Comparison of ENCODE assay signal across 8 cellular contexts in the genomic region with DNA sequence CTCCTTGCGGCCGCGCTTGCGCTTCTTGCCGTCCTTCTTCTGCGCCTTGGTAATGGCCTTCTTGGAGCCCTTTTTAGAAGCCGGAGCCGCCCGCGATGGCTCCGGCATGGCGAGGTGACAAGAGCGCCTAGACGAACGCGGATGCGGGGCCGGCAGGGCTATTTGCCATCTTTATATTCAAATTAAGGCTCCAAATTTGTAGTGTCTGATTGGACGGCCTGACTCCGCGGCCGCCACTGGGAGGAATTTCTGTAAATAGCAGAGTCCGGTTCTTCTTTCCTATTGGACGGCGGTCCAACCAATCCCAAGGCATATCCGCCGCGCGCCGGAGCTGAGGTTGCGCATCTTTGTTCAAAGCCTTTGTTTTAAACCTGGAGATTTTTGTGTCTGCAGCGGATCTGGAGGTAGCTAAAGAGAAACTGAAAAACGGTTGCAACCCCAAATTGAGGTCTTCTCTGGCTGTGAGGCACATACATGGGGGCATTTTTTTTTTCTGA. TPM values are rescaled to one million over a fixed set of nuclear protein-coding genes. Genes with fewer than 3 reads are reported as not detected.
DNase-seq lines count a peak whose midpoint lies in the region; ATAC-seq and TF ChIP-seq lines count a peak whose summit lies in the region.

No MANE protein-coding gene starts in this region.

- H3K9me3 ChIP-seq in AG04450 (ENCODE audit: control insufficient read depth, insufficient read depth, low read length) (peaks cover 1% of the 10 kb centered on the region; the same call in 1 of the 2 replicates), PC-9 (ENCODE audit: insufficient read depth, low read depth) (no peaks in the 10 kb centered on the region), trophoblast cell (ENCODE audit: insufficient read depth, low read depth, low read length) (peaks cover 5% of the 10 kb centered on the region)

- CTCF ChIA-PET in AG04450 (lab: Charles Lee) (interaction anchor here (0.9 to 1.5 kb wide), 3 partner anchors 9 to 251 kb away, joined by 3 to 4 read pairs (median 3); no protein-coding TSS in a partner anchor), PC-9 (lab: Charles Lee) (interaction anchor here (0.6 kb wide), 1 partner anchor 228 kb away, joined by 5 read pairs; no protein-coding TSS in a partner anchor)

- no peak overlapping the region for H2BK5ac ChIP-seq in trophoblast cell (ENCODE audit: low read depth, low read length, poor library complexity)

- no peak overlapping the region for H3K18ac ChIP-seq in trophoblast cell (ENCODE audit: low read length)

- no peak overlapping the region for H3K4ac ChIP-seq in trophoblast cell (ENCODE audit: low read depth, low read length)

- no peaks in the 10 kb centered on the region for H3F3A ChIP-seq in PC-9 (ENCODE audit: insufficient read depth, low read depth)

- H3K27me3 Mint-ChIP-seq in type B pancreatic cell = peaks cover 71% of the 10 kb centered on the region

- peak overlapping the region; percentile 94 for H3K4me3 Mint-ChIP-seq in type B pancreatic cell

- H4K20me1 ChIP-seq in PC-9 (ENCODE audit: insufficient read depth) = no peaks in the 10 kb centered on the region

- POLR2A ChIA-PET in AG04450 (lab: Yijun Ruan, JAX) (interaction anchor here (0.7 kb wide), 1 partner anchor 22 kb away, joined by 3 read pairs; no protein-coding TSS in a partner anchor), PC-9 (lab: Charles Lee; ENCODE audit: unreplicated experiment) (interaction anchor here (0.6 kb wide), 1 partner anchor 12 kb away, joined by 6 read pairs; no protein-coding TSS in a partner anchor)

- BruUV-seq in PC-9 (replicated peaks; lab: Mats Ljungman, UMichigan) = no TSS peak

- no peaks in the 10 kb centered on the region for H3K79me1 ChIP-seq in trophoblast cell (ENCODE audit: low read length)

- peak; percentile 61 for DNase-seq in AG04450 (ENCODE audit: low read depth, low spot score)
- DNase-seq in PC-9 = peak in 1 of 2 experiments; percentile 55
- peak; percentile 90 for DNase-seq in activated naive CD4-positive, alpha-beta T cell treated with Interleukin-2 at 50 U/mL for 16 hours
- DNase-seq in globus pallidus (ENCODE audit: low spot score) = peak; percentile 78
- DNase-seq in trophoblast cell = peak in 1 of 2 donors; percentile 61
- DNase-seq in type B pancreatic cell (ENCODE audit: extremely low spot score, unreplicated experiment) = peak; percentile 84

- TF ChIP-seq POLR2A in GM19099 (IDR thresholded peaks at IDR 0.05; ENCODE audit: extremely low read depth, insufficient read length, low read depth) = peak; percentile 55

- no peak overlapping the region for H4K12ac ChIP-seq in trophoblast cell (ENCODE audit: low read depth, low read length)

- H3K27ac Mint-ChIP-seq in type B pancreatic cell = peak overlapping the region; percentile 79

- H3K36me3 Mint-ChIP-seq in type B pancreatic cell = no peaks in the 10 kb centered on the region

- WGBS in trophoblast cell (ENCODE audit: extremely low coverage, insufficient coverage, insufficient read length) = no CpG with 5 or more reads among the region's 33 CpGs

- H3K4me2 ChIP-seq in PC-9 (peak overlapping the region; percentile 12; the same call in 1 of the 2 replicates), trophoblast cell (ENCODE audit: low read length) (peak overlapping the region; percentile 44)

- no peak overlapping the region for H2AK5ac ChIP-seq in trophoblast cell (ENCODE audit: low read length)

- no peaks in the 10 kb centered on the region for H3K9me2 ChIP-seq in PC-9 (ENCODE audit: insufficient read depth)

- H2BK12ac ChIP-seq in trophoblast cell (ENCODE audit: low read length) = no peak overlapping the region

- no peak overlapping the region for H2BK120ac ChIP-seq in trophoblast cell (ENCODE audit: insufficient read depth, low read length, poor library complexity)

- H3K79me2 ChIP-seq in PC-9 (ENCODE audit: low read depth) (no peaks in the 10 kb centered on the region), trophoblast cell (ENCODE audit: control insufficient read depth, insufficient read depth, low read length, poor library complexity) (no peaks in the 10 kb centered on the region)

- H3K27ac ChIP-seq in AG04450 (ENCODE audit: low read depth, low read length) (no peak overlapping the region), PC-9 (no peak overlapping the region), trophoblast cell (ENCODE audit: low read depth, low read length) (no peak overlapping the region)

- no peak for TF ChIP-seq CTCF in AG04450 (IDR thresholded peaks at IDR 0.05; ENCODE audit: low read depth, low read length)
- no peak for TF ChIP-seq CTCF in PC-9 (conservative IDR thresholded peaks at IDR 0.05)
- TF ChIP-seq CTCF in type B pancreatic cell (conservative IDR thresholded peaks at IDR 0.05) = no peak

- no peaks in the 10 kb centered on the region for H3K9me3 Mint-ChIP-seq in type B pancreatic cell

- no peak overlapping the region for H3K9ac ChIP-seq in trophoblast cell (ENCODE audit: low read length)

- H3K4me1 Mint-ChIP-seq in type B pancreatic cell (ENCODE audit: unreplicated experiment) = peaks cover 18% of the 10 kb centered on the region

- H3K14ac ChIP-seq in trophoblast cell (ENCODE audit: low read length) = no peak overlapping the region

- intact Hi-C loops in PC-9 (cut with micrococcal nuclease; ENCODE audit: unreplicated experiment) = no loop called here

- no peaks in the 10 kb centered on the region for H3K4me1 ChIP-seq in PC-9 (replicated peaks; ENCODE audit: insufficient read depth)
- H3K4me1 ChIP-seq in trophoblast cell (ENCODE audit: control insufficient read depth in 1 of 2, insufficient read depth in 2 of 2, low read length in 2 of 2) = peaks cover 4 to 7% of the 10 kb centered on the region in 2 experiments

- H2AFZ ChIP-seq in PC-9 (no peak overlapping the region), trophoblast cell (ENCODE audit: insufficient read depth, low read length, poor library complexity) (no peak overlapping the region)

- H3K36me3 ChIP-seq in PC-9 (ENCODE audit: low read depth) = no peaks in the 10 kb centered on the region
- H3K36me3 ChIP-seq in trophoblast cell (ENCODE audit: control insufficient read depth in 1 of 2, insufficient read depth in 2 of 2, low read length in 2 of 2) = no peaks in the 10 kb centered on the region

- no peak overlapping the region for H4K91ac ChIP-seq in trophoblast cell (ENCODE audit: low read depth, low read length)

- peak; percentile 82 for ATAC-seq in HG03432 (IDR thresholded peaks at IDR 0.05; ENCODE audit: unreplicated experiment)

- H3K23ac ChIP-seq in trophoblast cell (ENCODE audit: low read length) = no peak overlapping the region

- H3K4me3 ChIP-seq in AG04450 (ENCODE audit: low read depth, low read length) (peak overlapping the region; percentile 63), PC-9 (no peak overlapping the region), trophoblast cell (ENCODE audit: low read depth, low read length) (no peak overlapping the region)

- H3K27me3 ChIP-seq in AG04450 (ENCODE audit: control insufficient read depth, insufficient read depth, low read length) (peaks cover 32% of the 10 kb centered on the region), PC-9 (ENCODE audit: insufficient read depth, low read depth) (peaks cover 23% of the 10 kb centered on the region; the same call in 1 of the 2 replicates), trophoblast cell (ENCODE audit: insufficient read depth, low read length) (peaks cover 28% of the 10 kb centered on the region)

- H4K8ac ChIP-seq in trophoblast cell (ENCODE audit: low read depth, low read length) = no peak overlapping the region

RNA-seq across cellular contexts. Expression of gene RNF187, which starts 22.6 kb away (rescaled TPM):
- polyA plus RNA-seq in AG04450 (2011; rRNA removed) = 77.5 and 84.0 TPM in 2 replicates
- 61.3 and 65.6 TPM in 2 replicates for polyA minus RNA-seq in AG04450 (2011; rRNA and poly(A)+ RNA removed)
- total RNA-seq in PC-9 (2021) (182 and 227 TPM in 2 replicates), type B pancreatic cell (ENCODE audit: low replicate concordance) (108 and 117 TPM in 2 replicates)
- 44.8 and 45.0 TPM in 2 replicates for polyA plus RNA-seq in trophoblast cell (2013)

RNA-seq across cellular contexts. Expression of gene TRIM17, which starts 47.9 kb away (rescaled TPM):
- polyA plus RNA-seq in AG04450 (2011; rRNA removed) = 0.16 and 0.27 TPM in 2 replicates
- 0.52 and 0.92 TPM in 2 replicates for polyA minus RNA-seq in AG04450 (2011; rRNA and poly(A)+ RNA removed)
- total RNA-seq in PC-9 (2021) (47.4 and 55.5 TPM in 2 replicates), type B pancreatic cell (ENCODE audit: low replicate concordance) (7.8 and 9.4 TPM in 2 replicates)
- polyA plus RNA-seq in trophoblast cell (2013) = 10.5 and 10.6 TPM in 2 replicates

RNA-seq across cellular contexts. Expression of gene TRIM11, which starts 57.9 kb away (rescaled TPM):
- polyA plus RNA-seq in AG04450 (2011; rRNA removed) = 5.7 and 6.1 TPM in 2 replicates
- 9.1 and 10.7 TPM in 2 replicates for polyA minus RNA-seq in AG04450 (2011; rRNA and poly(A)+ RNA removed)
- total RNA-seq in PC-9 (2021) (76.5 and 78.2 TPM in 2 replicates), type B pancreatic cell (ENCODE audit: low replicate concordance) (33.6 and 38.0 TPM in 2 replicates)
- polyA plus RNA-seq in trophoblast cell (2013) = 31.1 and 32.5 TPM in 2 replicates
